In genomic region chr4:1166509-1167243, GRCh38 we compare ENCODE assay signal across 8 cellular contexts. TPM values are rescaled to one million over a fixed set of nuclear protein-coding genes. Genes with fewer than 3 reads are reported as not detected.
DNase-seq lines count a peak whose midpoint lies in the region; ATAC-seq and TF ChIP-seq lines count a peak whose summit lies in the region.

No MANE protein-coding gene starts in this region.

- POLR2A ChIA-PET in PC-9 (lab: Charles Lee; ENCODE audit: unreplicated experiment): interaction anchor here (0.6 to 0.7 kb wide), 2 partner anchors 69 to 164 kb away, joined by 4 read pairs; no protein-coding TSS in a partner anchor

- peaks cover 26% of the 10 kb centered on the region for H3K4me1 Mint-ChIP-seq in activated CD4-positive, alpha-beta T cell treated with anti-CD3 and anti-CD28 coated beads, Interleukin-2, amount 10 ng/mL, durations not matched to agents 24 days and 14 days
- H3K4me1 Mint-ChIP-seq in stimulated activated memory B cell treated with anti-CD40 and anti-IgM and Interleukin-4, amounts not matched to agents 10 μg/mL and 1 μg/mL and 100 μg/mL, for 72 hours: peaks cover 55% of the 10 kb centered on the region

- H3K27ac ChIP-seq in PC-9: no peak overlapping the region
- peak overlapping the region in 2 of 4 donors; percentile 74 to 75 for H3K27ac ChIP-seq in esophagus squamous epithelium

- H3K9me3 ChIP-seq in PC-9 (ENCODE audit: insufficient read depth, low read depth): no peaks in the 10 kb centered on the region
- H3K9me3 ChIP-seq in esophagus squamous epithelium: no peaks in the 10 kb centered on the region

- no peaks in the 10 kb centered on the region for H4K20me1 ChIP-seq in PC-9 (ENCODE audit: insufficient read depth)

- H3F3A ChIP-seq in PC-9 (ENCODE audit: insufficient read depth, low read depth): no peaks in the 10 kb centered on the region; the same call in 1 of the 2 replicates

- intact Hi-C loops in activated CD4-positive, alpha-beta T cell treated with anti-CD3 and anti-CD28 coated beads, Interleukin-2, amount 10 ng/mL, durations not matched to agents 24 days and 14 days (cut with micrococcal nuclease): loop anchor here (1.0 to 5.0 kb wide), 9 partner anchors 20 to 185 kb away; partner anchors contain the start of genes MAEA and UVSSA
- intact Hi-C loops in PC-9 (cut with micrococcal nuclease; ENCODE audit: unreplicated experiment) (loop anchor here (5.0 kb wide), 1 partner anchor 81 kb away; the partner anchor contains the start of gene CTBP1), esophagus squamous epithelium (cut with DNase I) (loop anchor here (10.0 kb wide), 1 partner anchor 98 kb away; no protein-coding TSS in a partner anchor)

- no peaks in the 10 kb centered on the region for H3K36me3 Mint-ChIP-seq in activated CD4-positive, alpha-beta T cell treated with anti-CD3 and anti-CD28 coated beads, Interleukin-2, amount 10 ng/mL, durations not matched to agents 24 days and 14 days (ENCODE audit: low read depth)
- peaks cover 11% of the 10 kb centered on the region for H3K36me3 Mint-ChIP-seq in stimulated activated memory B cell treated with anti-CD40 and anti-IgM and Interleukin-4, amounts not matched to agents 10 μg/mL and 1 μg/mL and 100 μg/mL, for 72 hours

- peak overlapping the region; percentile 84 for H3K4me3 Mint-ChIP-seq in activated CD4-positive, alpha-beta T cell treated with anti-CD3 and anti-CD28 coated beads, Interleukin-2, amount 10 ng/mL, durations not matched to agents 24 days and 14 days
- peak overlapping the region; percentile 83 for H3K4me3 Mint-ChIP-seq in stimulated activated memory B cell treated with anti-CD40 and anti-IgM and Interleukin-4, amounts not matched to agents 10 μg/mL and 1 μg/mL and 100 μg/mL, for 72 hours

- H3K4me1 ChIP-seq in PC-9 (replicated peaks; ENCODE audit: insufficient read depth): no peaks in the 10 kb centered on the region
- peaks cover 24 to 52% (median 25%) of the 10 kb centered on the region in 3 donors for H3K4me1 ChIP-seq in esophagus squamous epithelium

- DNase-seq in activated CD4-positive, alpha-beta T cell treated with anti-CD3 and anti-CD28 coated beads, Interleukin-2, amount 10 ng/mL, durations not matched to agents 24 days and 14 days: no peak
- DNase-seq in activated CD4-positive, alpha-beta T cell treated with anti-CD3 and anti-CD28 coated beads for 48 hours: no peak
- no peak for DNase-seq in PC-9
- no peak for DNase-seq in esophagus squamous epithelium (lab: John Stamatoyannopoulos, UW)
- no peak for DNase-seq in mesenteric fat pad (ENCODE audit: low spot score)
- no peak for DNase-seq in C1 segment of cervical spinal cord (lab: John Stamatoyannopoulos, UW)

- no peaks in the 10 kb centered on the region for H3K9me3 Mint-ChIP-seq in activated CD4-positive, alpha-beta T cell treated with anti-CD3 and anti-CD28 coated beads, Interleukin-2, amount 10 ng/mL, durations not matched to agents 24 days and 14 days
- H3K9me3 Mint-ChIP-seq in stimulated activated memory B cell treated with anti-CD40 and anti-IgM and Interleukin-4, amounts not matched to agents 10 μg/mL and 1 μg/mL and 100 μg/mL, for 72 hours: peaks cover 12% of the 10 kb centered on the region

- peak overlapping the region; percentile 86 for H2AFZ ChIP-seq in PC-9

- no peaks in the 10 kb centered on the region for H3K9me2 ChIP-seq in PC-9 (ENCODE audit: insufficient read depth)

- H3K4me3 ChIP-seq in PC-9 (peak overlapping the region; percentile 54; the same call in 1 of the 2 replicates), esophagus squamous epithelium (peak overlapping the region; percentile 43 to 76 (median 62))

- WGBS in esophagus squamous epithelium, 2 donors: 20 to 36% methylated on average over 3 of the region's 24 CpGs

- H3K27me3 Mint-ChIP-seq in activated CD4-positive, alpha-beta T cell treated with anti-CD3 and anti-CD28 coated beads, Interleukin-2, amount 10 ng/mL, durations not matched to agents 24 days and 14 days: peaks cover 20% of the 10 kb centered on the region
- peaks cover 18% of the 10 kb centered on the region for H3K27me3 Mint-ChIP-seq in stimulated activated memory B cell treated with anti-CD40 and anti-IgM and Interleukin-4, amounts not matched to agents 10 μg/mL and 1 μg/mL and 100 μg/mL, for 72 hours

- H3K79me2 ChIP-seq in PC-9 (ENCODE audit: low read depth): no peaks in the 10 kb centered on the region

- peak overlapping the region; percentile 39 for H3K27ac Mint-ChIP-seq in activated CD4-positive, alpha-beta T cell treated with anti-CD3 and anti-CD28 coated beads, Interleukin-2, amount 10 ng/mL, durations not matched to agents 24 days and 14 days
- peak overlapping the region; percentile 75 for H3K27ac Mint-ChIP-seq in stimulated activated memory B cell treated with anti-CD40 and anti-IgM and Interleukin-4, amounts not matched to agents 10 μg/mL and 1 μg/mL and 100 μg/mL, for 72 hours

- H3K27me3 ChIP-seq in PC-9 (ENCODE audit: insufficient read depth, low read depth): peaks cover 5% of the 10 kb centered on the region
- peaks cover 0 to 26% (median 3%) of the 10 kb centered on the region in 4 donors for H3K27me3 ChIP-seq in esophagus squamous epithelium

- ATAC-seq in stimulated activated memory B cell treated with anti-CD40 and anti-IgM and Interleukin-4, amounts not matched to agents 10 μg/mL and 1 μg/mL and 100 μg/mL, for 72 hours: no peak
- ATAC-seq in HG03196 (IDR thresholded peaks at IDR 0.05; ENCODE audit: unreplicated experiment): no peak

- TF ChIP-seq POLR2A in esophagus squamous epithelium (IDR thresholded peaks at IDR 0.05): no peak

- TF ChIP-seq CTCF in PC-9 (conservative IDR thresholded peaks at IDR 0.05) (no peak), esophagus squamous epithelium (IDR thresholded peaks at IDR 0.05) (no peak)

- no TSS peak for BruUV-seq in PC-9 (replicated peaks; lab: Mats Ljungman, UMichigan)

- peak overlapping the region; percentile 79 for H3K4me2 ChIP-seq in PC-9

- H3K36me3 ChIP-seq in PC-9 (ENCODE audit: low read depth) (no peaks in the 10 kb centered on the region), esophagus squamous epithelium (peaks cover 0 to 27% (median 0%) of the 10 kb centered on the region in 3 donors)

- CTCF ChIA-PET in PC-9 (lab: Charles Lee): no interaction called here

RNA-seq across cellular contexts. Expression of gene SPON2, which starts 5.7 kb away (rescaled TPM):
- total RNA-seq in activated CD4-positive, alpha-beta T cell treated with anti-CD3 and anti-CD28 coated beads, Interleukin-2, amount 10 ng/mL, durations not matched to agents 24 days and 14 days: 20.7 and 21.6 TPM in 2 replicates
- total RNA-seq in PC-9 (2021) (2.0 and 3.4 TPM in 2 replicates), esophagus squamous epithelium (10 to 100 TPM; 14.5 to 53.4 (median 21.3) TPM), mesenteric fat pad (27.3 TPM)

RNA-seq across cellular contexts. Expression of gene RNF212, which starts 53.3 kb away (rescaled TPM):
- 1.0 and 1.8 TPM in 2 replicates for total RNA-seq in activated CD4-positive, alpha-beta T cell treated with anti-CD3 and anti-CD28 coated beads, Interleukin-2, amount 10 ng/mL, durations not matched to agents 24 days and 14 days
- total RNA-seq in PC-9 (2021) (4.2 and 6.6 TPM in 2 replicates), esophagus squamous epithelium (1 to 10 TPM in 2 of 4 donors, under 1 TPM in 2; 0.53 to 6.3 (median 1.9) TPM), mesenteric fat pad (4.2 TPM)
